12 cellular contexts compared by ENCODE assay signal in genomic region chrX:16061296-16061695, GRCh38.
DNase-seq lines count a peak whose midpoint lies in the region; ATAC-seq and TF ChIP-seq lines count a peak whose summit lies in the region.
"Had no signal": no experiment of that assay in that cellular context is flagged by ENCODE, and none has a peak within 500 bp of the region (broad histone marks: within the 10 kb centered on the region; RNA-seq: fewer than 3 reads in every experiment).

No MANE protein-coding gene starts in this region.

- WGBS in trophoblast cell (ENCODE audit: extremely low coverage, insufficient coverage, insufficient read length): no CpG with 5 or more reads among the region's 3 CpGs

- H3K4me1 Mint-ChIP-seq in MCF 10A (ENCODE audit: insufficient read depth, unreplicated experiment): no peaks in the 10 kb centered on the region
- peaks cover 8% of the 10 kb centered on the region for H3K4me1 Mint-ChIP-seq in stimulated activated memory B cell treated with anti-CD40 and anti-IgM and Interleukin-4, amounts not matched to agents 10 μg/mL and 1 μg/mL and 100 μg/mL, for 72 hours
- H3K4me1 Mint-ChIP-seq: CD4-positive, CD25-positive, alpha-beta regulatory T cell had no signal

- no peaks in the 10 kb centered on the region for H3K36me3 Mint-ChIP-seq in MCF 10A (ENCODE audit: insufficient read depth, unreplicated experiment)
- no peaks in the 10 kb centered on the region for H3K36me3 Mint-ChIP-seq in stimulated activated memory B cell treated with anti-CD40 and anti-IgM and Interleukin-4, amounts not matched to agents 10 μg/mL and 1 μg/mL and 100 μg/mL, for 72 hours
- H3K36me3 Mint-ChIP-seq: CD4-positive, CD25-positive, alpha-beta regulatory T cell had no signal

- H3K4ac ChIP-seq in trophoblast cell (ENCODE audit: low read depth, low read length): no peak overlapping the region

- CTCF ChIA-PET in MCF 10A (lab: Yijun Ruan, JAX): no interaction called here

- no peaks in the 10 kb centered on the region for H3K79me1 ChIP-seq in trophoblast cell (ENCODE audit: low read length)

- H3K18ac ChIP-seq in trophoblast cell (ENCODE audit: low read length): no peak overlapping the region

- H2AK5ac ChIP-seq in trophoblast cell (ENCODE audit: low read length): no peak overlapping the region

- H3K9me3 Mint-ChIP-seq in MCF 10A (ENCODE audit: unreplicated experiment): no peaks in the 10 kb centered on the region
- H3K9me3 Mint-ChIP-seq in stimulated activated memory B cell treated with anti-CD40 and anti-IgM and Interleukin-4, amounts not matched to agents 10 μg/mL and 1 μg/mL and 100 μg/mL, for 72 hours: no peaks in the 10 kb centered on the region
- H3K9me3 Mint-ChIP-seq: CD4-positive, CD25-positive, alpha-beta regulatory T cell had no signal

- TF ChIP-seq CTCF in MCF 10A (IDR thresholded peaks at IDR 0.05; ENCODE audit: unreplicated experiment): no peak
- TF ChIP-seq CTCF in breast epithelium (IDR thresholded peaks at IDR 0.05): no peak

- no peak overlapping the region for H3K14ac ChIP-seq in trophoblast cell (ENCODE audit: low read length)

- H3K36me3 ChIP-seq in breast epithelium (no peaks in the 10 kb centered on the region), trophoblast cell (ENCODE audit: control insufficient read depth in 1 of 2, insufficient read depth in 2 of 2, low read length in 2 of 2) (no peaks in the 10 kb centered on the region)
- H3K36me3 ChIP-seq: BLaER1 treated with 17β-estradiol and CSF1 and Interleukin-3, amounts not matched to agents 10 nM and 100 nM had no signal

- H3K9me3 ChIP-seq in breast epithelium: no peaks in the 10 kb centered on the region
- no peaks in the 10 kb centered on the region for H3K9me3 ChIP-seq in trophoblast cell (ENCODE audit: insufficient read depth, low read depth, low read length)

- no peak overlapping the region for H2BK120ac ChIP-seq in trophoblast cell (ENCODE audit: insufficient read depth, low read length, poor library complexity)

- no peak overlapping the region for H2BK12ac ChIP-seq in trophoblast cell (ENCODE audit: low read length)

- H4K12ac ChIP-seq in trophoblast cell (ENCODE audit: low read depth, low read length): no peak overlapping the region

- ATAC-seq in stimulated activated memory B cell treated with anti-CD40 and anti-IgM and Interleukin-4, amounts not matched to agents 10 μg/mL and 1 μg/mL and 100 μg/mL, for 72 hours: no peak
- ATAC-seq in stimulated activated naive CD8-positive, alpha-beta T cell treated with anti-CD3 and anti-CD28 coated beads, Interleukin-15, Interleukin-2, amounts not matched to agents 100 U/mL and 50 U/mL, for 24 hours: no peak

- TF ChIP-seq POLR2A in breast epithelium (IDR thresholded peaks at IDR 0.05): no peak

- no peak overlapping the region for H3K9ac ChIP-seq in trophoblast cell (ENCODE audit: low read length)
- H3K9ac ChIP-seq: BLaER1 treated with 17β-estradiol and CSF1 and Interleukin-3, amounts not matched to agents 10 nM and 100 nM had no signal

- no peak overlapping the region for H2BK5ac ChIP-seq in trophoblast cell (ENCODE audit: low read depth, low read length, poor library complexity)

- H3K27ac Mint-ChIP-seq in MCF 10A (ENCODE audit: low read depth, unreplicated experiment): no peak overlapping the region
- H3K27ac Mint-ChIP-seq in stimulated activated memory B cell treated with anti-CD40 and anti-IgM and Interleukin-4, amounts not matched to agents 10 μg/mL and 1 μg/mL and 100 μg/mL, for 72 hours: no peak overlapping the region
- H3K27ac Mint-ChIP-seq: CD4-positive, CD25-positive, alpha-beta regulatory T cell had no signal

- H4K91ac ChIP-seq in trophoblast cell (ENCODE audit: low read depth, low read length): peak overlapping the region; percentile 62

- H2AFZ ChIP-seq in trophoblast cell (ENCODE audit: insufficient read depth, low read length, poor library complexity): no peak overlapping the region

- peaks cover 22% of the 10 kb centered on the region for H3K27me3 Mint-ChIP-seq in MCF 10A (ENCODE audit: insufficient read depth, unreplicated experiment)
- no peaks in the 10 kb centered on the region for H3K27me3 Mint-ChIP-seq in stimulated activated memory B cell treated with anti-CD40 and anti-IgM and Interleukin-4, amounts not matched to agents 10 μg/mL and 1 μg/mL and 100 μg/mL, for 72 hours
- H3K27me3 Mint-ChIP-seq: CD4-positive, CD25-positive, alpha-beta regulatory T cell had no signal

- no peak overlapping the region for H3K23ac ChIP-seq in trophoblast cell (ENCODE audit: low read length)

- no peak overlapping the region for H4K8ac ChIP-seq in trophoblast cell (ENCODE audit: low read depth, low read length)

- H3K27ac ChIP-seq in breast epithelium (no peak overlapping the region), caudate nucleus (ENCODE audit: low read depth, low read length) (peak overlapping the region; percentile 24), trophoblast cell (ENCODE audit: low read depth, low read length) (no peak overlapping the region)
- H3K27ac ChIP-seq: BLaER1 treated with 17β-estradiol and CSF1 and Interleukin-3, amounts not matched to agents 10 nM and 100 nM had no signal

- no peak overlapping the region for H3K4me2 ChIP-seq in trophoblast cell (ENCODE audit: low read length)
- H3K4me2 ChIP-seq: BLaER1 treated with 17β-estradiol and CSF1 and Interleukin-3, amounts not matched to agents 10 nM and 100 nM had no signal

- H3K79me2 ChIP-seq in trophoblast cell (ENCODE audit: control insufficient read depth, insufficient read depth, low read length, poor library complexity): no peaks in the 10 kb centered on the region

- H3K27me3 ChIP-seq in breast epithelium: peaks cover 0 to 19% of the 10 kb centered on the region in 2 donors
- no peaks in the 10 kb centered on the region for H3K27me3 ChIP-seq in trophoblast cell (ENCODE audit: insufficient read depth, low read length)

- H3K4me1 ChIP-seq in breast epithelium (no peaks in the 10 kb centered on the region), trophoblast cell (ENCODE audit: control insufficient read depth in 1 of 2, insufficient read depth in 2 of 2, low read length in 2 of 2) (peaks cover 0 to 4% of the 10 kb centered on the region in 2 experiments)

- H3K4me3 Mint-ChIP-seq in MCF 10A (ENCODE audit: unreplicated experiment): no peak overlapping the region
- H3K4me3 Mint-ChIP-seq in stimulated activated memory B cell treated with anti-CD40 and anti-IgM and Interleukin-4, amounts not matched to agents 10 μg/mL and 1 μg/mL and 100 μg/mL, for 72 hours: no peak overlapping the region
- H3K4me3 Mint-ChIP-seq: CD4-positive, CD25-positive, alpha-beta regulatory T cell had no signal

- DNase-seq in MCF 10A (ENCODE audit: unreplicated experiment) (peak; percentile 38), breast epithelium (ENCODE audit: low spot score in 2 of 2) (no peak), caudate nucleus (lab: John Stamatoyannopoulos, UW) (peak in 11 of 61 donors; percentile 0 to 65 (median 5)), trophoblast cell (no peak), OCI-M1 (lab: John Stamatoyannopoulos, UW) (no peak)
- no peak for DNase-seq in stimulated activated naive CD8-positive, alpha-beta T cell treated with anti-CD3 and anti-CD28 coated beads, Interleukin-15, Interleukin-2, amounts not matched to agents 100 U/mL and 50 U/mL, for 24 hours
- DNase-seq in activated CD8-positive, alpha-beta memory T cell treated with anti-CD3 and anti-CD28 coated beads, Interleukin-2, amount 50 U/mL, for 48 hours: no peak
- DNase-seq: 8988T; ACHN; CD4-positive, CD25-positive, alpha-beta regulatory T cell had no signal

- POLR2A ChIA-PET in MCF 10A (lab: Yijun Ruan, JAX): no interaction called here

- H3K4me3 ChIP-seq in breast epithelium (no peak overlapping the region), trophoblast cell (ENCODE audit: low read depth, low read length) (no peak overlapping the region)
- H3K4me3 ChIP-seq: BLaER1 treated with 17β-estradiol and CSF1 and Interleukin-3, amounts not matched to agents 10 nM and 100 nM had no signal

- intact Hi-C loops in MCF 10A (cut with micrococcal nuclease): no loop called here
- intact Hi-C loops in breast epithelium (cut with DNase I; ENCODE audit: low total_unique reads): no loop called here

- no TSS peak for BruUV-seq in MCF 10A (replicated peaks; lab: Mats Ljungman, UMichigan)
